ENCODE assay signal across 8 cellular contexts in the genomic region with DNA sequence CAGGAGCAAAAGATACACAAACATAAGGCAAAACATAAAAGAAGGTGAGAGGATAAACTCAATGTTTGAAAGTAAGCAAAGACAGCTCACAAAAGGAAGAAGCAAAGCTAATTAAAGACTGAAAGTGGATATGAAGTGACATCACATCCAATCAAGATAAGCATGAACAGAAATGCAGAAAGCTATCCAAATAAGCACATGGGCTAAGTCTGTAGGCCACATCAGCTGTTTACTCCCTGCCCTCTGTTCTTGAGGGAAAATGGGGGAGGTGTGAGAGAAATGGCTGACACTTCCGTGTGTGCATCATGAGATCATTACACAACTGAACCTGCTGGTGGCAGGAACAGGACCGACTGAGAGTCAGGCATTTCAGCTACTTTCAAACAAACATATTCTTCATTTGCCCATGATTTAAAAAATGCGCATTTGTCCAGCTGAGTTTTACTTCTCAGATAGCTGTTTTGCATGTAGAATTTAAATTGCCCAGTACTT. TPM values are rescaled to one million over a fixed set of nuclear protein-coding genes. Genes with fewer than 3 reads are reported as not detected.
DNase-seq lines count a peak whose midpoint lies in the region; ATAC-seq and TF ChIP-seq lines count a peak whose summit lies in the region.

No MANE protein-coding gene starts in this region.

- H3K9me3 Mint-ChIP-seq in natural killer cell = no peaks in the 10 kb centered on the region

- H3K27ac Mint-ChIP-seq in natural killer cell = no peak overlapping the region

- intact Hi-C loops in natural killer cell (cut with micrococcal nuclease) = no loop called here

- no peak overlapping the region for H3K4me3 Mint-ChIP-seq in natural killer cell

- no peak for TF ChIP-seq CTCF in natural killer cell (IDR thresholded peaks at IDR 0.05)

- ATAC-seq in natural killer cell (peak; percentile 68 to 91 (median 84)), HG02588 (IDR thresholded peaks at IDR 0.05; ENCODE audit: unreplicated experiment) (no peak), HG03159 (IDR thresholded peaks at IDR 0.05; ENCODE audit: unreplicated experiment) (no peak), HG03196 (IDR thresholded peaks at IDR 0.05; ENCODE audit: unreplicated experiment) (no peak)

- no peaks in the 10 kb centered on the region for H3K36me3 Mint-ChIP-seq in natural killer cell

- H3K4me1 Mint-ChIP-seq in natural killer cell = peaks cover 0 to 8% of the 10 kb centered on the region in 2 donors

- H3K27me3 Mint-ChIP-seq in natural killer cell (ENCODE audit: low read depth in 2 of 2) = no peaks in the 10 kb centered on the region

- peak; percentile 5 to 16 for DNase-seq in NOMO-1 (lab: John Stamatoyannopoulos, UW; ENCODE audit: unreplicated experiment in 2 of 2)
- no peak for DNase-seq in NOMO-1 treated with dmso at 0.1 percent for 144 hours (lab: John Stamatoyannopoulos, UW; ENCODE audit: unreplicated experiment)
- DNase-seq in NCI-H510A (lab: John Stamatoyannopoulos, UW) = peak; percentile 13
- DNase-seq in dermis blood vessel endothelial cell = peak; percentile 21
- DNase-seq in natural killer cell = no peak

RNA-seq across cellular contexts. Expression of a gene that starts 27.3 kb away (rescaled TPM):
- 51.4 and 58.8 TPM in 2 replicates for total RNA-seq in dermis blood vessel endothelial cell
- total RNA-seq in natural killer cell = 10 to 100 TPM; 75.5 to 90.0 (median 87.1) TPM

Comparison
In these comparisons a context has a peak if more than half of its experiments do, and no peak if none do; other contexts are left out.
1. DNase-seq: peak in NOMO-1 (2 of 2), NCI-H510A (single experiment) and dermis blood vessel endothelial cell (single experiment); none in NOMO-1 treated with dmso at 0.1 percent for 144 hours (single experiment) and natural killer cell (single experiment).
2. ATAC-seq: peak in natural killer cell (3 of 3); none in HG02588 (single experiment), HG03159 (single experiment) and HG03196 (single experiment).